8 cellular contexts compared by ENCODE assay signal in genomic region chr14:104563742-104564615, GRCh38. TPM values are rescaled to one million over a fixed set of nuclear protein-coding genes. Genes with fewer than 3 reads are reported as not detected.
DNase-seq lines count a peak whose midpoint lies in the region; ATAC-seq and TF ChIP-seq lines count a peak whose summit lies in the region.

No MANE protein-coding gene starts in this region.

- H3K4me3 Mint-ChIP-seq in activated T-cell treated with anti-CD3 and anti-CD28 coated beads, Interleukin-2, amount 50 U/mL, for 24 hours: no peak overlapping the region
- no peak overlapping the region for H3K4me3 Mint-ChIP-seq in natural killer cell treated with Interleukin-12 subunit alpha and Interleukin-12 subunit beta and Interleukin-15 and Interleukin-18, amount 100 ng/mL, for 72 hours

- H3K27me3 Mint-ChIP-seq in activated T-cell treated with anti-CD3 and anti-CD28 coated beads, Interleukin-2, amount 50 U/mL, for 24 hours: peaks cover 25% of the 10 kb centered on the region
- H3K27me3 Mint-ChIP-seq in natural killer cell treated with Interleukin-12 subunit alpha and Interleukin-12 subunit beta and Interleukin-15 and Interleukin-18, amount 100 ng/mL, for 72 hours: peaks cover 0 to 5% of the 10 kb centered on the region in 2 donors

- peak; percentile 48 to 64 for ATAC-seq in natural killer cell treated with Interleukin-12 subunit alpha and Interleukin-12 subunit beta and Interleukin-15 and Interleukin-18, amount 100 ng/mL, for 72 hours
- no peak for ATAC-seq in HG02642 (IDR thresholded peaks at IDR 0.05; ENCODE audit: poor library complexity, unreplicated experiment)

- H3F3A ChIP-seq in OCI-LY1 (ENCODE audit: insufficient read depth, low read length): no peaks in the 10 kb centered on the region

- DNase-seq in AG09319 (ENCODE audit: extremely low read depth, low read depth) (no peak), H7 (peak; percentile 100), fibroblast of gingiva (ENCODE audit: low read depth) (peak; percentile 23)
- DNase-seq in activated T-cell treated with anti-CD3 and anti-CD28 coated beads, Interleukin-2, amount 50 U/mL, for 24 hours: peak; percentile 78
- DNase-seq in natural killer cell treated with Interleukin-12 subunit alpha and Interleukin-12 subunit beta and Interleukin-15 and Interleukin-18, amount 100 ng/mL, for 72 hours (ENCODE audit: low spot score): no peak
- peak; percentile 43 for DNase-seq in stimulated activated naive CD4-positive, alpha-beta T cell treated with Interleukin-2 at 50 U/mL for 16 hours (lab: John Stamatoyannopoulos, UW)

- H3K9me2 ChIP-seq in OCI-LY1 (ENCODE audit: low read depth, low read length): no peaks in the 10 kb centered on the region

- H3K27ac ChIP-seq in OCI-LY1 (ENCODE audit: low read depth, low read length, poor library complexity, severe bottlenecking): no peak overlapping the region

- no peaks in the 10 kb centered on the region for H3K9me3 ChIP-seq in OCI-LY1 (ENCODE audit: low read length)

- H3K4me2 ChIP-seq in OCI-LY1 (ENCODE audit: low read length): no peak overlapping the region

- no peak overlapping the region for H3K27ac Mint-ChIP-seq in activated T-cell treated with anti-CD3 and anti-CD28 coated beads, Interleukin-2, amount 50 U/mL, for 24 hours
- H3K27ac Mint-ChIP-seq in natural killer cell treated with Interleukin-12 subunit alpha and Interleukin-12 subunit beta and Interleukin-15 and Interleukin-18, amount 100 ng/mL, for 72 hours: no peak overlapping the region

- peaks cover 2% of the 10 kb centered on the region for H3K4me1 Mint-ChIP-seq in activated T-cell treated with anti-CD3 and anti-CD28 coated beads, Interleukin-2, amount 50 U/mL, for 24 hours (ENCODE audit: low read depth)
- H3K4me1 Mint-ChIP-seq in natural killer cell treated with Interleukin-12 subunit alpha and Interleukin-12 subunit beta and Interleukin-15 and Interleukin-18, amount 100 ng/mL, for 72 hours (ENCODE audit: low read depth in 2 of 2): no peaks in the 10 kb centered on the region

- no peaks in the 10 kb centered on the region for H3K27me3 ChIP-seq in H7 (ENCODE audit: control insufficient read depth, insufficient read depth, low read length)
- peaks cover 7% of the 10 kb centered on the region for H3K27me3 ChIP-seq in OCI-LY1 (ENCODE audit: insufficient read depth, low read length)

- H3K36me3 ChIP-seq in H7 (replicated peaks; ENCODE audit: control insufficient read depth, insufficient read depth, low read length) (no peaks in the 10 kb centered on the region), OCI-LY1 (ENCODE audit: insufficient read depth, low read length) (no peaks in the 10 kb centered on the region)

- no peak overlapping the region for H2AFZ ChIP-seq in OCI-LY1 (ENCODE audit: low read length)

- no peaks in the 10 kb centered on the region for H3K4me1 ChIP-seq in OCI-LY1 (ENCODE audit: insufficient read depth, low read length, severe bottlenecking)

- H3K9me3 Mint-ChIP-seq in activated T-cell treated with anti-CD3 and anti-CD28 coated beads, Interleukin-2, amount 50 U/mL, for 24 hours: no peaks in the 10 kb centered on the region
- no peaks in the 10 kb centered on the region for H3K9me3 Mint-ChIP-seq in natural killer cell treated with Interleukin-12 subunit alpha and Interleukin-12 subunit beta and Interleukin-15 and Interleukin-18, amount 100 ng/mL, for 72 hours

- no peaks in the 10 kb centered on the region for H3K79me2 ChIP-seq in OCI-LY1 (ENCODE audit: insufficient read depth, low read length)

- TF ChIP-seq CTCF in AG09319 (IDR thresholded peaks at IDR 0.05; ENCODE audit: low read depth, low read length) (peak; percentile 73), OCI-LY1 (IDR thresholded peaks at IDR 0.05; ENCODE audit: low read length) (peak; percentile 63)

- H3K4me3 ChIP-seq in H7 (ENCODE audit: insufficient read depth, low read depth, low read length): no peak overlapping the region
- H3K4me3 ChIP-seq in OCI-LY1 (ENCODE audit: low read depth, low read length, poor library complexity, severe bottlenecking): no peak overlapping the region

- no peak overlapping the region for H3K9ac ChIP-seq in OCI-LY1 (ENCODE audit: low read length)

- H3K36me3 Mint-ChIP-seq in activated T-cell treated with anti-CD3 and anti-CD28 coated beads, Interleukin-2, amount 50 U/mL, for 24 hours (ENCODE audit: low read depth): no peaks in the 10 kb centered on the region
- H3K36me3 Mint-ChIP-seq in natural killer cell treated with Interleukin-12 subunit alpha and Interleukin-12 subunit beta and Interleukin-15 and Interleukin-18, amount 100 ng/mL, for 72 hours: no peaks in the 10 kb centered on the region

- no peaks in the 10 kb centered on the region for H4K20me1 ChIP-seq in OCI-LY1 (ENCODE audit: insufficient read depth, low read length)

RNA-seq across cellular contexts. Expression of gene C14orf180, which starts 15.6 kb away (rescaled TPM):
- not detected in 2 replicates for total RNA-seq in H7 (2014; rRNA removed; shearing (Covaris generic))
- total RNA-seq in natural killer cell treated with Interleukin-12 subunit alpha and Interleukin-12 subunit beta and Interleukin-15 and Interleukin-18, amount 100 ng/mL, for 72 hours: not detected

RNA-seq across cellular contexts. Expression of gene TMEM179, which starts 40.6 kb away (rescaled TPM):
- 1.9 and 3.2 TPM in 2 replicates for total RNA-seq in H7 (2014; rRNA removed; shearing (Covaris generic))
- total RNA-seq in natural killer cell treated with Interleukin-12 subunit alpha and Interleukin-12 subunit beta and Interleukin-15 and Interleukin-18, amount 100 ng/mL, for 72 hours: under 1 TPM; 0.48 to 0.84 TPM

Comparison
In these comparisons a context has a peak if more than half of its experiments do, and no peak if none do; other contexts are left out.
1. DNase-seq: peak in H7 (single experiment), activated T-cell treated with anti-CD3 and anti-CD28 coated beads, Interleukin-2, amount 50 U/mL, for 24 hours (single experiment), fibroblast of gingiva (single experiment) and stimulated activated naive CD4-positive, alpha-beta T cell treated with Interleukin-2 at 50 U/mL for 16 hours (single experiment); none in AG09319 (single experiment) and natural killer cell treated with Interleukin-12 subunit alpha and Interleukin-12 subunit beta and Interleukin-15 and Interleukin-18, amount 100 ng/mL, for 72 hours (single experiment).